ENCODE assay signal across 23 cellular contexts in the genomic region with DNA sequence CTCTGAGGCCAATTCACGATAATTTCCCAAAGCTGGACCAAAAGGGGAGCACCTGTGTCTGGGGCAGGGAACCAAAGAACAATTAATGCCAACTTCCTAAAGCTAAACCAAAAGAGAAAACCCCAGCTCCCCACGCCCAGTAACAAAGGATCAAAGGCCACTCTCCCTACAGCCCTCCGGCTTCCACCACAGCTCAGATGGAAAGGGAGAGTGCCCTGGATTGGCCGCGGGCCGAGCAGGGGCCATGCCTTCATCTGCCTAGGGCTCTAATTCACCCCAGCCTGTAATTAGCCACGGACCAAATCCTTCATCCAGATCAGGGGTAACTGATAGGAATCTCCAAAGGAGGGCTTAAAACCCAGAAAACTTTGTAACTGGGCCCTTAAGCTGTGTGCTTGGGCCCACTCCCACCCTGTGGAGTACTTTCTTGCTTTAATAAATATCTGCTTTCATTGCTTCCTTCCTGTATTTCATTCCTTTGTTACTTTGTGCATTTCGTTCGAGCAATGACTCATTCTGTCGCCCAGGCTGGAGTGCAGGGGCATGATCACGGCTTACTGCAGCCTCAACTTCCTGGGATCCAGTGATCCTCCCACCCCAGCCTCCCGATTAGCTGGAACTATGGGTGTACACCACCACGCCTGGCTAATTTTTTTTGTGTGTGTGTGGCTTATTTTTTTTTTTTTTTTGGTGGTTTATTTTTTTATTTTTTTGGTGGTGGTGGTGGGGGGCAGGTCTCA.
DNase-seq lines count a peak whose midpoint lies in the region; ATAC-seq and TF ChIP-seq lines count a peak whose summit lies in the region.
"Had no signal": no experiment of that assay in that cellular context is flagged by ENCODE, and none has a peak within 500 bp of the region (broad histone marks: within the 10 kb centered on the region; RNA-seq: fewer than 3 reads in every experiment).

No MANE protein-coding gene starts in this region.

- no peaks in the 10 kb centered on the region for H3K9me2 ChIP-seq in SK-N-SH

- peaks cover 10% of the 10 kb centered on the region for H3K4me1 Mint-ChIP-seq in T-helper 2 cell treated with Interferon-gamma antibody and Interleukin-4, amounts not matched to agents 5 μg/mL and 100 μg/mL, for 36 hours (ENCODE audit: low read depth)

- no peaks in the 10 kb centered on the region for H3K36me3 Mint-ChIP-seq in T-helper 2 cell treated with Interferon-gamma antibody and Interleukin-4, amounts not matched to agents 5 μg/mL and 100 μg/mL, for 36 hours (ENCODE audit: low read depth)
- H3K36me3 Mint-ChIP-seq: naive thymus-derived CD8-positive, alpha-beta T cell had no signal

- H3K36me3 ChIP-seq in SK-N-SH (replicated peaks in 1 of 2; ENCODE audit: control insufficient read depth in 1 of 2, insufficient read depth in 2 of 2, low read length in 1 of 2) (no peaks in the 10 kb centered on the region), iPS-20b (ENCODE audit: insufficient read depth, low read depth, low read length) (no peaks in the 10 kb centered on the region), transverse colon (no peaks in the 10 kb centered on the region)
- H3K36me3 ChIP-seq: ovary, SJSA1 had no signal

- no peak for DNase-seq in T-helper 2 cell treated with Interferon-gamma antibody and Interleukin-4, amounts not matched to agents 5 μg/mL and 100 μg/mL, for 36 hours (ENCODE audit: low spot score)
- no peak for DNase-seq in T-helper 2 cell
- no peak for DNase-seq in SK-N-SH
- peak; percentile 35 for DNase-seq in transverse colon
- DNase-seq in NCI-H1436 (lab: John Stamatoyannopoulos, UW), result no peak
- DNase-seq in activated T-cell treated with anti-CD3 and anti-CD28 coated beads, Interleukin-2, amount 50 U/mL, for 1 hour, result no peak
- DNase-seq: 8988T; activated CD4-positive, alpha-beta T cell treated with anti-CD3 and anti-CD28 coated beads for 4 hours; activated CD8-positive, alpha-beta memory T cell treated with anti-CD3 and anti-CD28 coated beads for 24 hours; activated gamma-delta T cell; activated T-cell treated with anti-CD3 and anti-CD28 coated beads, Interleukin-2, amount 50 U/mL, for 24 hours; midbrain; MV-4-11; naive thymus-derived CD8-positive, alpha-beta T cell; ovary; right cardiac atrium; RPMI8226; stimulated activated naive B cell treated with anti-CD40 and anti-IgM and Interleukin-4, amounts not matched to agents 10 μg/mL and 1 μg/mL and 100 μg/mL, for 72 hours; T-helper 17 cell had no signal

- no peak for TF ChIP-seq RAD21 in SK-N-SH (IDR thresholded peaks at IDR 0.05; ENCODE audit: low read length)

- 28% methylated on average over 11 of the region's 13 CpGs for WGBS in SK-N-SH (ENCODE audit: low lambda C conversion rate)
- WGBS in transverse colon (ENCODE audit: low coverage in 1 of 2), 2 donors, result 41 to 45% methylated on average over 5 to 13 of the region's 13 CpGs

- no peak overlapping the region for H3K4me3 ChIP-seq in SK-N-SH (ENCODE audit: low read depth in 2 of 2, low read length in 1 of 2)
- H3K4me3 ChIP-seq in iPS-20b (ENCODE audit: low read length), result peak overlapping the region; percentile 68; the same call in 1 of the 2 replicates
- H3K4me3 ChIP-seq in transverse colon, result no peak overlapping the region
- H3K4me3 ChIP-seq: K562, ovary, SJSA1 had no signal

- H4K20me1 ChIP-seq in SK-N-SH (ENCODE audit: insufficient read depth), result no peaks in the 10 kb centered on the region

- intact Hi-C loops in transverse colon (cut with DNase I; ENCODE audit: low total_unique reads), result no loop called here

- H3K4me1 ChIP-seq in SK-N-SH (ENCODE audit: control insufficient read depth in 1 of 2, insufficient read depth in 2 of 2, low read depth in 1 of 2, low read length in 1 of 2) (no peaks in the 10 kb centered on the region; a peak in 1 of 4 replicates), iPS-20b (ENCODE audit: insufficient read depth, low read length) (peaks cover under 1% of the 10 kb centered on the region; the same call in 1 of the 2 replicates), transverse colon (peaks cover 4 to 22% (median 16%) of the 10 kb centered on the region in 4 donors)
- H3K4me1 ChIP-seq: SJSA1 had no signal

- in situ Hi-C loops in transverse colon (cut with MboI; ENCODE audit: low pct_ligation_motif_present in 1 of 4, low pct_unique_long_range_greater_than_20kb in 1 of 4, low sequenced_read_pairs in 3 of 4), result no loop called here

- no peaks in the 10 kb centered on the region for H3K79me2 ChIP-seq in SK-N-SH (ENCODE audit: insufficient read depth)

- peak overlapping the region; percentile 5 for H3K4me3 Mint-ChIP-seq in T-helper 2 cell treated with Interferon-gamma antibody and Interleukin-4, amounts not matched to agents 5 μg/mL and 100 μg/mL, for 36 hours

- POLR2A ChIA-PET in SK-N-SH (lab: Yijun Ruan, JAX), result no interaction called here

- H3K27ac Mint-ChIP-seq in T-helper 2 cell treated with Interferon-gamma antibody and Interleukin-4, amounts not matched to agents 5 μg/mL and 100 μg/mL, for 36 hours, result no peak overlapping the region
- H3K27ac Mint-ChIP-seq: T-helper 17 cell had no signal

- no peak overlapping the region for H3K4me2 ChIP-seq in SK-N-SH

- TF ChIP-seq POLR2A in transverse colon (IDR thresholded peaks at IDR 0.05), result no peak

- H3K9me3 Mint-ChIP-seq in T-helper 2 cell treated with Interferon-gamma antibody and Interleukin-4, amounts not matched to agents 5 μg/mL and 100 μg/mL, for 36 hours, result no peaks in the 10 kb centered on the region
- H3K9me3 Mint-ChIP-seq: activated T-cell treated with anti-CD3 and anti-CD28 coated beads, Interleukin-2, amount 50 U/mL, for 24 hours had no signal

- H3K9me3 ChIP-seq in SK-N-SH (no peaks in the 10 kb centered on the region), iPS-20b (ENCODE audit: insufficient read depth, low read depth, low read length) (peaks cover 9% of the 10 kb centered on the region; the same call in 1 of the 2 replicates), transverse colon (no peaks in the 10 kb centered on the region)
- H3K9me3 ChIP-seq: SJSA1 had no signal

- CTCF ChIA-PET in SK-N-SH (lab: Yijun Ruan, JAX), result interaction anchor here (1.1 kb wide), 1 partner anchor 56 kb away, joined by 3 read pairs; no protein-coding TSS in a partner anchor

- peaks cover 8% of the 10 kb centered on the region for H3F3A ChIP-seq in SK-N-SH (replicated peaks; ENCODE audit: insufficient read depth)

- TF ChIP-seq CTCF in SK-N-SH (IDR thresholded peaks at IDR 0.05) (no peak), transverse colon (IDR thresholded peaks at IDR 0.05) (no peak)

- H3K9ac ChIP-seq in SK-N-SH, result no peak overlapping the region
- no peak overlapping the region for H3K9ac ChIP-seq in iPS-20b (ENCODE audit: low read depth, low read length)

- no peak overlapping the region for H3K27ac ChIP-seq in SK-N-SH (ENCODE audit: low read depth in 2 of 2, low read length in 1 of 2)
- H3K27ac ChIP-seq in iPS-20b (ENCODE audit: low read length), result no peak overlapping the region
- H3K27ac ChIP-seq in transverse colon, result no peak overlapping the region
- H3K27ac ChIP-seq: ovary, SJSA1 had no signal

- H3K27me3 ChIP-seq in SK-N-SH (ENCODE audit: insufficient read depth) (peaks cover 14% of the 10 kb centered on the region; the same call in 1 of the 2 replicates), iPS-20b (ENCODE audit: insufficient read depth, low read length) (peaks cover 80% of the 10 kb centered on the region), transverse colon (peaks cover 12% of the 10 kb centered on the region)
- H3K27me3 ChIP-seq: ovary had no signal

- no peak for ATAC-seq in GM18517 (IDR thresholded peaks at IDR 0.05; ENCODE audit: unreplicated experiment)
- ATAC-seq: K562; naive thymus-derived CD8-positive, alpha-beta T cell; right cardiac atrium; stimulated activated naive B cell treated with anti-CD40 and anti-IgM and Interleukin-4, amounts not matched to agents 10 μg/mL and 1 μg/mL and 100 μg/mL, for 72 hours; T-helper 17 cell had no signal

- H2AFZ ChIP-seq in SK-N-SH (ENCODE audit: low read depth), result peak overlapping the region; percentile 58; the same call in 1 of the 2 replicates

- no peak for TF ChIP-seq EP300 in SK-N-SH (IDR thresholded peaks at IDR 0.05; ENCODE audit: borderline replicate concordance in 1 of 2, low read depth in 1 of 2, low read length in 1 of 2)
- TF ChIP-seq EP300 in transverse colon (IDR thresholded peaks at IDR 0.05; ENCODE audit: low read depth), result no peak

- peaks cover 35% of the 10 kb centered on the region for H3K27me3 Mint-ChIP-seq in T-helper 2 cell treated with Interferon-gamma antibody and Interleukin-4, amounts not matched to agents 5 μg/mL and 100 μg/mL, for 36 hours (ENCODE audit: low read depth)

TF ChIP-seq in SK-N-SH, 30 proteins besides CTCF, POLR2A, EP300 and RAD21:
- TF ChIP-seq GABPA (IDR thresholded peaks at IDR 0.05; ENCODE audit: low read depth) (no peak), FOSL2 (IDR thresholded peaks at IDR 0.05; ENCODE audit: borderline replicate concordance, low read depth) (peak; percentile 6; the same call in 1 of the 2 replicates)
